7 cellular contexts compared by ENCODE assay signal in genomic region chr19:57823608-57824007, GRCh38. TPM values are rescaled to one million over a fixed set of nuclear protein-coding genes. Genes with fewer than 3 reads are reported as not detected.
DNase-seq lines count a peak whose midpoint lies in the region; ATAC-seq and TF ChIP-seq lines count a peak whose summit lies in the region.
"Not testable (repeated sequence)": the region's sequence is repeated elsewhere in the genome, so short reads cannot be mapped to it uniquely, and the experiment has no call there.

No MANE protein-coding gene starts in this region.

- H3K9me3 ChIP-seq in transverse colon, result not testable (repeated sequence)

- CTCF ChIA-PET in activated CD4-positive, alpha-beta T cell treated with anti-CD3 and anti-CD28 coated beads for 36 hours (lab: Charles Lee), result not testable (repeated sequence)

- not testable (repeated sequence) for H3K4me3 Mint-ChIP-seq in activated CD4-positive, alpha-beta T cell treated with anti-CD3 and anti-CD28 coated beads for 36 hours; glutamatergic neuron (ENCODE audit: unreplicated experiment)
- H3K4me3 Mint-ChIP-seq in activated naive CD8-positive, alpha-beta T cell, result peak overlapping the region; percentile 99
- H3K4me3 Mint-ChIP-seq in nephron, result peak overlapping the region in 1 of 3 experiments; percentile 51

- TF ChIP-seq EP300 in transverse colon (IDR thresholded peaks at IDR 0.05; ENCODE audit: low read depth), result not testable (repeated sequence)

- TF ChIP-seq CTCF in LNCaP clone FGC (IDR thresholded peaks at IDR 0.05; ENCODE audit: control insufficient read depth, extremely low read depth, insufficient read depth); glutamatergic neuron (IDR thresholded peaks at IDR 0.05; ENCODE audit: partially characterized antibody, unreplicated experiment); nephron (IDR thresholded peaks at IDR 0.05; ENCODE audit: unreplicated experiment in 3 of 3); transverse colon (IDR thresholded peaks at IDR 0.05): not testable (repeated sequence)

- not testable (repeated sequence) for H3K27me3 ChIP-seq in transverse colon

- in situ Hi-C loops in transverse colon (cut with MboI; ENCODE audit: low pct_ligation_motif_present in 1 of 4, low pct_unique_long_range_greater_than_20kb in 1 of 4, low sequenced_read_pairs in 3 of 4), result not testable (repeated sequence)

- H3K4me1 Mint-ChIP-seq in activated CD4-positive, alpha-beta T cell treated with anti-CD3 and anti-CD28 coated beads for 36 hours, result peaks cover 43% of the 10 kb centered on the region
- H3K4me1 Mint-ChIP-seq in activated naive CD8-positive, alpha-beta T cell (ENCODE audit: low read depth), result peaks cover 59% of the 10 kb centered on the region
- peaks cover 27% of the 10 kb centered on the region for H3K4me1 Mint-ChIP-seq in glutamatergic neuron (ENCODE audit: low read depth, unreplicated experiment)
- H3K4me1 Mint-ChIP-seq in nephron, result peaks cover 34% of the 10 kb centered on the region

- H3K4me3 ChIP-seq in LNCaP clone FGC (ENCODE audit: low read depth, low read length), result peak overlapping the region; percentile 30
- not testable (repeated sequence) for H3K4me3 ChIP-seq in transverse colon

- peak; percentile 29 for DNase-seq in DMS53 (lab: John Stamatoyannopoulos, UW)
- DNase-seq in LNCaP clone FGC (ENCODE audit: low read depth); activated CD4-positive, alpha-beta T cell treated with anti-CD3 and anti-CD28 coated beads for 36 hours; glutamatergic neuron; transverse colon: not testable (repeated sequence)

- H3K27ac ChIP-seq in transverse colon, result peak overlapping the region; percentile 23 to 40 (median 33)

- H3K4me1 ChIP-seq in transverse colon, result peaks cover 14 to 44% (median 38%) of the 10 kb centered on the region in 4 donors

- peaks cover 56% of the 10 kb centered on the region for H3K36me3 Mint-ChIP-seq in activated CD4-positive, alpha-beta T cell treated with anti-CD3 and anti-CD28 coated beads for 36 hours (ENCODE audit: low read depth)
- H3K36me3 Mint-ChIP-seq in activated naive CD8-positive, alpha-beta T cell, result peaks cover 21% of the 10 kb centered on the region
- not testable (repeated sequence) for H3K36me3 Mint-ChIP-seq in glutamatergic neuron (ENCODE audit: unreplicated experiment)
- H3K36me3 Mint-ChIP-seq in nephron (ENCODE audit: low read depth), result peaks cover 50% of the 10 kb centered on the region

- not testable (repeated sequence) for H3K27me3 Mint-ChIP-seq in activated CD4-positive, alpha-beta T cell treated with anti-CD3 and anti-CD28 coated beads for 36 hours; activated naive CD8-positive, alpha-beta T cell; glutamatergic neuron (ENCODE audit: unreplicated experiment); nephron (ENCODE audit: low read depth)

- H3K27ac Mint-ChIP-seq in activated CD4-positive, alpha-beta T cell treated with anti-CD3 and anti-CD28 coated beads for 36 hours, result peak overlapping the region; percentile 42
- H3K27ac Mint-ChIP-seq in activated naive CD8-positive, alpha-beta T cell, result not testable (repeated sequence)
- H3K27ac Mint-ChIP-seq in glutamatergic neuron (ENCODE audit: unreplicated experiment) (peak overlapping the region; percentile 59), nephron (peak overlapping the region in 2 of 3 experiments; percentile 60 to 66)

- POLR2A ChIA-PET in activated CD4-positive, alpha-beta T cell treated with anti-CD3 and anti-CD28 coated beads for 36 hours (lab: Charles Lee), result not testable (repeated sequence)

- not testable (repeated sequence) for H3K9me3 Mint-ChIP-seq in activated CD4-positive, alpha-beta T cell treated with anti-CD3 and anti-CD28 coated beads for 36 hours (ENCODE audit: low read depth); activated naive CD8-positive, alpha-beta T cell (ENCODE audit: low read depth); glutamatergic neuron (ENCODE audit: unreplicated experiment); nephron

- WGBS in transverse colon (ENCODE audit: low coverage in 1 of 2), 2 donors, result 44% methylated on average over 4 of the region's 4 CpGs; no CpG with 5 or more reads in 1 of the 2 donors

- ATAC-seq in activated CD4-positive, alpha-beta T cell treated with anti-CD3 and anti-CD28 coated beads for 36 hours, result not testable (repeated sequence)

- not testable (repeated sequence) for H3K36me3 ChIP-seq in transverse colon

- intact Hi-C loops in activated CD4-positive, alpha-beta T cell treated with anti-CD3 and anti-CD28 coated beads for 36 hours (cut with DNase I, micrococcal nuclease); transverse colon (cut with DNase I; ENCODE audit: low total_unique reads): not testable (repeated sequence)

- not testable (repeated sequence) for TF ChIP-seq POLR2A in transverse colon (IDR thresholded peaks at IDR 0.05)

RNA-seq across cellular contexts. Expression of gene ZNF587B, which starts 6.5 kb away (rescaled TPM):
- 10 to 100 TPM; 16.8 to 18.2 TPM for total RNA-seq in activated CD4-positive, alpha-beta T cell treated with anti-CD3 and anti-CD28 coated beads for 36 hours
- total RNA-seq in glutamatergic neuron (ENCODE audit: unreplicated experiment) (16.9 TPM), transverse colon (10 to 100 TPM; 16.1 to 34.4 (median 22.0) TPM)

RNA-seq across cellular contexts. Expression of gene ZNF552, which starts 8.9 kb away (rescaled TPM):
- total RNA-seq in activated CD4-positive, alpha-beta T cell treated with anti-CD3 and anti-CD28 coated beads for 36 hours, result 1 to 10 TPM; 5.9 to 6.1 TPM
- total RNA-seq in glutamatergic neuron (ENCODE audit: unreplicated experiment) (14.9 TPM), transverse colon (100 to 1,000 TPM in 1 of 4 donors, 10 to 100 TPM in 3; 41.2 to 145 (median 68.8) TPM)

RNA-seq across cellular contexts. Expression of gene ZNF587, which starts 26.1 kb away (rescaled TPM):
- total RNA-seq in activated CD4-positive, alpha-beta T cell treated with anti-CD3 and anti-CD28 coated beads for 36 hours, result 10 to 100 TPM; 20.1 to 22.9 TPM
- total RNA-seq in glutamatergic neuron (ENCODE audit: unreplicated experiment) (65.0 TPM), transverse colon (10 to 100 TPM; 22.4 to 61.0 (median 44.8) TPM)

RNA-seq across cellular contexts. Expression of gene ZNF586, which starts 54.1 kb away (rescaled TPM):
- 10 to 100 TPM; 20.3 to 20.5 TPM for total RNA-seq in activated CD4-positive, alpha-beta T cell treated with anti-CD3 and anti-CD28 coated beads for 36 hours
- total RNA-seq in glutamatergic neuron (ENCODE audit: unreplicated experiment) (22.7 TPM), transverse colon (10 to 100 TPM; 20.8 to 79.2 (median 27.3) TPM)
